Comparison of ENCODE assay signal across 31 cellular contexts in the genomic region with DNA sequence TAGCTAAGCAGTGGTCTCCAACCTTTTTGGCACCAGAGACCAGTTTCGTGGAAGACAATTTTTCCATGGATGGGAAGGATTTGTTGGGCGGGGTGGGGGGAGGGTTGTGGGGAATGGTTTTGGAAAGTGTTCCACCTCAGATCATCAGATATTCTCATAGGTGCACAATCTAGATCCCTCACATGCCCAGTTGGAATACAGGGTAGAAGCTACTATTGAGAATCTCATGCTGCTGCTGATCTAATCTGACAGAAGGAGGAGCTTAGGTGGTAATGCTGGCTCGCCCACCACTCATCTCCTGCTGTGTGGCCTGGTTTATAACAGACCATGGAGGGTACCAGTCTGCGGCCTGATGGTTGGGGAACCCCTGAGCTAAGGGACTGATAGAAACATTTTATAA.
DNase-seq lines count a peak whose midpoint lies in the region; ATAC-seq and TF ChIP-seq lines count a peak whose summit lies in the region.
"Had no signal": no experiment of that assay in that cellular context is flagged by ENCODE, and none has a peak within 500 bp of the region (broad histone marks: within the 10 kb centered on the region; RNA-seq: fewer than 3 reads in every experiment).

No MANE protein-coding gene starts in this region.

- H3K4me3 ChIP-seq in GM23248 (no peak overlapping the region), smooth muscle cell (no peak overlapping the region)
- H3K4me3 ChIP-seq: K562, PC-9, prostate gland, right lobe of liver, tibial artery, vagina had no signal

- H3K9me3 Mint-ChIP-seq in activated naive CD4-positive, alpha-beta T cell treated with anti-CD3 and anti-CD28 coated beads, Interleukin-2, amount 10 ng/mL, durations not matched to agents 7 days and 5 days, result no peaks in the 10 kb centered on the region
- H3K9me3 Mint-ChIP-seq: activated naive CD8-positive, alpha-beta T cell treated with anti-CD3 and anti-CD28 coated beads, Interleukin-2, amount 10 ng/mL, durations not matched to agents 7 days and 5 days had no signal

- TF ChIP-seq CTCF in RWPE1 (conservative IDR thresholded peaks at IDR 0.05; ENCODE audit: low read depth), result no peak
- TF ChIP-seq CTCF in smooth muscle cell (IDR thresholded peaks at IDR 0.05; ENCODE audit: borderline replicate concordance, insufficient read depth, poor library complexity, severe bottlenecking), result no peak

- CTCF ChIA-PET in RWPE1 (lab: Yijun Ruan, JAX), result no interaction called here
- CTCF ChIA-PET in activated naive CD4-positive, alpha-beta T cell treated with anti-CD3 and anti-CD28 coated beads, Interleukin-2, amount 10 ng/mL, durations not matched to agents 7 days and 5 days (lab: Charles Lee), result no interaction called here

- no peaks in the 10 kb centered on the region for H3K27me3 Mint-ChIP-seq in activated naive CD4-positive, alpha-beta T cell treated with anti-CD3 and anti-CD28 coated beads, Interleukin-2, amount 10 ng/mL, durations not matched to agents 7 days and 5 days
- H3K27me3 Mint-ChIP-seq: activated naive CD8-positive, alpha-beta T cell treated with anti-CD3 and anti-CD28 coated beads, Interleukin-2, amount 10 ng/mL, durations not matched to agents 7 days and 5 days; central memory CD8-positive, alpha-beta T cell; effector memory CD8-positive, alpha-beta T cell; naive B cell had no signal

- ATAC-seq in GM19463 (IDR thresholded peaks at IDR 0.05; ENCODE audit: unreplicated experiment), result no peak
- ATAC-seq: effector memory CD8-positive, alpha-beta T cell; K562; right lobe of liver had no signal

- WGBS in GM23248 (ENCODE audit: low coverage in 1 of 2, low lambda C conversion rate in 2 of 2, missing lambda C conversion rate in 2 of 2), 2 experiments, result 77 to 78% methylated on average over 4 of the region's 4 CpGs
- 57% methylated on average over 4 of the region's 4 CpGs for WGBS in smooth muscle cell (ENCODE audit: low lambda C conversion rate)

- DNase-seq in GM23248 (peak; percentile 12), RWPE1 (ENCODE audit: low spot score) (peak; percentile 36), epithelial cell of prostate (ENCODE audit: low read depth, low spot score) (no peak), smooth muscle cell (lab: John Stamatoyannopoulos, UW; ENCODE audit: unreplicated experiment) (no peak), posterior vena cava (ENCODE audit: low spot score) (no peak)
- DNase-seq in activated naive CD4-positive, alpha-beta T cell treated with anti-CD3 and anti-CD28 coated beads, Interleukin-2, amount 10 ng/mL, durations not matched to agents 7 days and 5 days, result no peak
- DNase-seq: activated CD4-positive, alpha-beta T cell treated with anti-CD3 and anti-CD28 coated beads for 48 hours; activated gamma-delta T cell; activated naive CD8-positive, alpha-beta T cell treated with anti-CD3 and anti-CD28 coated beads, Interleukin-2, amount 10 ng/mL, durations not matched to agents 7 days and 5 days; activated T-cell treated with anti-CD3 and anti-CD28 coated beads, Interleukin-2, amount 50 U/mL, for 1 hour; C1 segment of cervical spinal cord; DMS153; effector memory CD8-positive, alpha-beta T cell; GDM1; naive B cell; NCI-H1092 treated with DMSO at 0.1 percent for 48 hours; NCI-H187 treated with DMSO at 0.1 percent for 48 hours; NCI-H524 treated with DMSO at 0.1 percent for 48 hours; NK-92 treated with Interleukin-12 subunit alpha and Interleukin-12 subunit beta, amount 100 ng/mL, for 24 hours; PC-9; right lobe of liver; SIG-M5; stimulated activated CD4-positive, alpha-beta T cell treated with anti-CD3 and anti-CD28 coated beads, Interleukin-4, amount 100 ng/mL, for 1 hour; T1000; tibial artery had no signal

- H4K20me1 ChIP-seq in GM23248 (ENCODE audit: insufficient read depth) (no peaks in the 10 kb centered on the region), smooth muscle cell (ENCODE audit: low read depth) (no peaks in the 10 kb centered on the region)

- in situ Hi-C loops in GM23248 (cut with MboI), result no loop called here

- H3K27ac Mint-ChIP-seq in activated naive CD4-positive, alpha-beta T cell treated with anti-CD3 and anti-CD28 coated beads, Interleukin-2, amount 10 ng/mL, durations not matched to agents 7 days and 5 days, result no peak overlapping the region
- H3K27ac Mint-ChIP-seq: activated naive CD8-positive, alpha-beta T cell treated with anti-CD3 and anti-CD28 coated beads, Interleukin-2, amount 10 ng/mL, durations not matched to agents 7 days and 5 days; effector memory CD8-positive, alpha-beta T cell; mesothelial cell of epicardium; naive B cell had no signal

- H3K27ac ChIP-seq in GM23248 (peak overlapping the region; percentile 98), RWPE1 (peak overlapping the region; percentile 74), epithelial cell of prostate (peak overlapping the region; percentile 96), smooth muscle cell (ENCODE audit: low read depth) (peak overlapping the region; percentile 86)
- H3K27ac ChIP-seq: PC-9, prostate gland, right lobe of liver, tibial artery, vagina had no signal

- H3K27me3 ChIP-seq in GM23248 (replicated peaks; ENCODE audit: insufficient read depth) (no peaks in the 10 kb centered on the region), smooth muscle cell (ENCODE audit: low read depth) (no peaks in the 10 kb centered on the region)
- H3K27me3 ChIP-seq: right lobe of liver, tibial artery, vagina had no signal

- no peaks in the 10 kb centered on the region for H3K4me1 Mint-ChIP-seq in activated naive CD4-positive, alpha-beta T cell treated with anti-CD3 and anti-CD28 coated beads, Interleukin-2, amount 10 ng/mL, durations not matched to agents 7 days and 5 days
- H3K4me1 Mint-ChIP-seq: activated naive CD8-positive, alpha-beta T cell treated with anti-CD3 and anti-CD28 coated beads, Interleukin-2, amount 10 ng/mL, durations not matched to agents 7 days and 5 days; central memory CD8-positive, alpha-beta T cell; naive B cell had no signal

- H3K79me2 ChIP-seq in GM23248 (ENCODE audit: insufficient read depth), result no peaks in the 10 kb centered on the region
- H3K79me2 ChIP-seq in smooth muscle cell (ENCODE audit: low read depth), result no peaks in the 10 kb centered on the region

- H3K4me2 ChIP-seq in GM23248 (ENCODE audit: unreplicated experiment) (peak overlapping the region; percentile 68), smooth muscle cell (peak overlapping the region; percentile 24)
- H3K4me2 ChIP-seq: PC-9 had no signal

- H2AFZ ChIP-seq in GM23248, result no peak overlapping the region
- no peak overlapping the region for H2AFZ ChIP-seq in smooth muscle cell (ENCODE audit: low read depth)
- H2AFZ ChIP-seq: PC-9 had no signal

- H3K4me1 ChIP-seq in GM23248 (ENCODE audit: insufficient read depth), result peaks cover 55% of the 10 kb centered on the region
- peaks cover 5% of the 10 kb centered on the region for H3K4me1 ChIP-seq in smooth muscle cell (ENCODE audit: low read depth)
- H3K4me1 ChIP-seq: prostate gland, right lobe of liver, tibial artery, vagina had no signal

- intact Hi-C loops in posterior vena cava (cut with DNase I), result no loop called here

- H3K36me3 ChIP-seq in GM23248 (ENCODE audit: low read depth) (no peaks in the 10 kb centered on the region), smooth muscle cell (ENCODE audit: low read depth) (no peaks in the 10 kb centered on the region)
- H3K36me3 ChIP-seq: prostate gland, right lobe of liver, tibial artery, vagina had no signal

- no peaks in the 10 kb centered on the region for H3K9me2 ChIP-seq in GM23248 (ENCODE audit: insufficient read depth)

- H3K9me3 ChIP-seq in GM23248 (ENCODE audit: low read depth), result no peaks in the 10 kb centered on the region
- no peaks in the 10 kb centered on the region for H3K9me3 ChIP-seq in smooth muscle cell (replicated peaks; ENCODE audit: low read depth)
- H3K9me3 ChIP-seq: prostate gland, right lobe of liver, tibial artery, vagina had no signal

- H3K4me3 Mint-ChIP-seq in activated naive CD4-positive, alpha-beta T cell treated with anti-CD3 and anti-CD28 coated beads, Interleukin-2, amount 10 ng/mL, durations not matched to agents 7 days and 5 days, result no peak overlapping the region
- H3K4me3 Mint-ChIP-seq: activated naive CD8-positive, alpha-beta T cell treated with anti-CD3 and anti-CD28 coated beads, Interleukin-2, amount 10 ng/mL, durations not matched to agents 7 days and 5 days; central memory CD8-positive, alpha-beta T cell; effector memory CD8-positive, alpha-beta T cell; mesothelial cell of epicardium; naive B cell had no signal

- H3K36me3 Mint-ChIP-seq in activated naive CD4-positive, alpha-beta T cell treated with anti-CD3 and anti-CD28 coated beads, Interleukin-2, amount 10 ng/mL, durations not matched to agents 7 days and 5 days, result no peaks in the 10 kb centered on the region
- H3K36me3 Mint-ChIP-seq: activated naive CD8-positive, alpha-beta T cell treated with anti-CD3 and anti-CD28 coated beads, Interleukin-2, amount 10 ng/mL, durations not matched to agents 7 days and 5 days; mesothelial cell of epicardium; naive B cell had no signal

- peak overlapping the region; percentile 83 for H3K9ac ChIP-seq in GM23248
- no peak overlapping the region for H3K9ac ChIP-seq in smooth muscle cell (ENCODE audit: low read depth)

- H3F3A ChIP-seq in GM23248 (ENCODE audit: insufficient read depth), result peaks cover 42% of the 10 kb centered on the region
- peaks cover 10% of the 10 kb centered on the region for H3F3A ChIP-seq in smooth muscle cell (ENCODE audit: low read depth)

- POLR2A ChIA-PET in RWPE1 (lab: Yijun Ruan, JAX; ENCODE audit: low non-redundant PET), result interaction anchor here (0.6 kb wide), 1 partner anchor 162 kb away, joined by 3 read pairs; no protein-coding TSS in a partner anchor

Comparison
In these comparisons a context has a peak if more than half of its experiments do, and no peak if none do; other contexts are left out.
1. DNase-seq: peak in GM23248 (single experiment) and RWPE1 (single experiment); none in epithelial cell of prostate (single experiment), smooth muscle cell (single experiment), posterior vena cava (single experiment) and activated naive CD4-positive, alpha-beta T cell treated with anti-CD3 and anti-CD28 coated beads, Interleukin-2, amount 10 ng/mL, durations not matched to agents 7 days and 5 days (single experiment).
2. Peak in every context shown above with its lines, with median percentiles within 50 percentile points of each other: H3K27ac ChIP-seq.